In genomic region chr5:148956632-148957385, GRCh38 we compare ENCODE assay signal across 16 cellular contexts.
DNase-seq lines count a peak whose midpoint lies in the region; ATAC-seq, FAIRE-seq and TF ChIP-seq lines count a peak whose summit lies in the region.
"Had no signal": no experiment of that assay in that cellular context is flagged by ENCODE, and none has a peak within 500 bp of the region (broad histone marks: within the 10 kb centered on the region; RNA-seq: fewer than 3 reads in every experiment).

No MANE protein-coding gene starts in this region.

- peaks cover 0 to 7% of the 10 kb centered on the region in 2 experiments; a peak in 1 of 4 replicates for H3K4me1 ChIP-seq in HCT116 (ENCODE audit: control insufficient read depth in 1 of 2, insufficient read depth in 2 of 2, low read length in 2 of 2)

- no peak overlapping the region for H3K4me2 ChIP-seq in HCT116 (ENCODE audit: low read length)
- H3K4me2 ChIP-seq: BLaER1 had no signal

- no peaks in the 10 kb centered on the region for H3K9me2 ChIP-seq in HCT116 (ENCODE audit: insufficient read depth)

- no peak for TF ChIP-seq CTCF in HCT116 (IDR thresholded peaks at IDR 0.05 in 2 of 3, conservative IDR thresholded peaks at IDR 0.05 in 1 of 3; ENCODE audit: borderline replicate concordance in 1 of 3, insufficient read depth in 1 of 3, low read depth in 2 of 3, low read length in 2 of 3)

- no peaks in the 10 kb centered on the region for H3K9me3 ChIP-seq in HCT116 (ENCODE audit: control insufficient read depth in 1 of 2, insufficient read depth in 1 of 2, low read depth in 1 of 2, low read length in 2 of 2)
- H3K9me3 ChIP-seq: BLaER1, heart left ventricle, SJSA1, upper lobe of left lung had no signal

- H3K27ac ChIP-seq in HCT116 (ENCODE audit: low read depth, low read length), result no peak overlapping the region
- peak overlapping the region; percentile 37 for H3K27ac ChIP-seq in epithelial cell of prostate
- H3K27ac ChIP-seq: BLaER1, heart left ventricle, SJSA1 had no signal

- CTCF ChIA-PET in HCT116 (lab: Charles Lee), result interaction anchor here (1.0 to 5.4 kb wide), 28 partner anchors 10 to 223 kb away, joined by 3 to 59 read pairs (median 5); partner anchors contain the start of gene ADRB2

- no peaks in the 10 kb centered on the region for H3K79me2 ChIP-seq in HCT116 (ENCODE audit: insufficient read depth, low read length)

- H3K27me3 ChIP-seq in HCT116 (ENCODE audit: insufficient read depth, low read length), result no peaks in the 10 kb centered on the region
- H3K27me3 ChIP-seq: BLaER1, heart left ventricle, SJSA1, upper lobe of left lung had no signal

- POLR2A ChIA-PET in HCT116 (lab: Charles Lee), result interaction anchor here (1.4 kb wide), 1 partner anchor 13 kb away, joined by 4 read pairs; no protein-coding TSS in a partner anchor

- TF ChIP-seq RAD21 in HCT116 (IDR thresholded peaks at IDR 0.05; ENCODE audit: low read depth), result no peak

- BruUV-seq in HCT116 (replicated peaks; lab: Mats Ljungman, UMichigan), result no TSS peak

- no peak for DNase-seq in HCT116 (ENCODE audit: low read depth, low spot score)
- peak; percentile 41 for DNase-seq in NCI-H526 treated with DMSO at 0.1 percent for 48 hours (lab: John Stamatoyannopoulos, UW)
- peak; percentile 70 for DNase-seq in epithelial cell of prostate (ENCODE audit: low read depth, low spot score)
- DNase-seq in mucosa of gallbladder (ENCODE audit: low spot score), result peak; percentile 22
- no peak for DNase-seq in HTR-8/SVneo (ENCODE audit: insufficient read length, low spot score)
- no peak for DNase-seq in stimulated activated CD4-positive, alpha-beta T cell treated with anti-CD3 and anti-CD28 coated beads, Interleukin-4, amount 100 ng/mL, for 1 hour
- DNase-seq in LoVo (ENCODE audit: low spot score), result no peak
- DNase-seq: DMS153, left cardiac atrium, NCI-H1092 had no signal

- H2AFZ ChIP-seq in HCT116 (ENCODE audit: low read depth, low read length, poor library complexity, severe bottlenecking), result no peak overlapping the region

- H4K20me1 ChIP-seq in HCT116 (ENCODE audit: insufficient read depth), result no peaks in the 10 kb centered on the region
- H4K20me1 ChIP-seq: BLaER1 had no signal

- H3K4me3 ChIP-seq in HCT116 (replicated peaks in 1 of 2; ENCODE audit: low read depth in 1 of 2, low read length in 2 of 2), result no peak overlapping the region
- H3K4me3 ChIP-seq: BLaER1, heart left ventricle, SJSA1, skin epidermis, upper lobe of left lung had no signal

- H3K36me3 ChIP-seq in HCT116 (ENCODE audit: control insufficient read depth in 1 of 2, insufficient read depth in 2 of 2, low read length in 2 of 2), result no peaks in the 10 kb centered on the region
- H3K36me3 ChIP-seq: BLaER1, heart left ventricle, SJSA1, upper lobe of left lung had no signal

- no peak for TF ChIP-seq POLR2A in HCT116 (IDR thresholded peaks at IDR 0.05; ENCODE audit: borderline replicate concordance, extremely low read depth, insufficient read depth, insufficient read length)

- intact Hi-C loops in HCT116 (cut with micrococcal nuclease), result loop anchor here (1.0 to 2.0 kb wide), 3 partner anchors 45 to 216 kb away; no protein-coding TSS in a partner anchor

- peak; percentile 79 for ATAC-seq in HCT116
- ATAC-seq in HG02642 (IDR thresholded peaks at IDR 0.05; ENCODE audit: poor library complexity, unreplicated experiment), result no peak

- no peak overlapping the region for H3K9ac ChIP-seq in HCT116 (ENCODE audit: low read length)
- H3K9ac ChIP-seq: BLaER1 had no signal

- RAD21 ChIA-PET in HCT116 (lab: Charles Lee; ENCODE audit: low non-redundant PET in 1 of 2, low total read pairs in 2 of 2, uncharacterized antibody in 2 of 2, unreplicated experiment in 2 of 2), result interaction anchor here in 1 of 2 experiments (0.7 to 1.4 kb wide), 3 partner anchors 133 to 226 kb away, joined by 4 to 6 read pairs (median 6); no protein-coding TSS in a partner anchor

- no peak for FAIRE-seq in HTR-8/SVneo (lab: Jason Lieb, UNC)

TF ChIP-seq in HCT116, 20 proteins besides CTCF, POLR2A, EP300 and RAD21:
- TF ChIP-seq JUND (IDR thresholded peaks at IDR 0.05) (no peak), EZH2 (IDR thresholded peaks at IDR 0.05) (no peak), TCF7L2 (IDR thresholded peaks at IDR 0.05; ENCODE audit: borderline replicate concordance, extremely low read depth, insufficient read depth, insufficient read length) (no peak), SIN3A (IDR thresholded peaks at IDR 0.05; ENCODE audit: low read depth) (no peak), ZNF274 (IDR thresholded peaks at IDR 0.05; ENCODE audit: low read depth, low read length) (no peak), CBX3 (IDR thresholded peaks at IDR 0.05; ENCODE audit: low read depth) (no peak), CEBPB (IDR thresholded peaks at IDR 0.05; ENCODE audit: low read depth) (no peak), YY1 (IDR thresholded peaks at IDR 0.05; ENCODE audit: extremely low read depth, insufficient replicate concordance, low read depth, low read length) (no peak), FOSL1 (IDR thresholded peaks at IDR 0.05; ENCODE audit: low read depth) (no peak), ZFX (IDR thresholded peaks at IDR 0.05) (no peak), ELF1 (IDR thresholded peaks at IDR 0.05; ENCODE audit: borderline replicate concordance, low read depth) (no peak), SP1 (IDR thresholded peaks at IDR 0.05; ENCODE audit: low read depth) (no peak), ATF3 (IDR thresholded peaks at IDR 0.05) (no peak), MAX (IDR thresholded peaks at IDR 0.05) (no peak), EGR1 (IDR thresholded peaks at IDR 0.05; ENCODE audit: low read depth) (no peak), ZBTB33 (IDR thresholded peaks at IDR 0.05; ENCODE audit: extremely low read depth, insufficient replicate concordance, low read length) (no peak), REST (IDR thresholded peaks at IDR 0.05; ENCODE audit: low read depth) (no peak), EZH2phosphoT487 (IDR thresholded peaks at IDR 0.05; ENCODE audit: borderline replicate concordance) (no peak), POLR2AphosphoS5 (IDR thresholded peaks at IDR 0.05; ENCODE audit: low read depth, low read length) (no peak), SRF (IDR thresholded peaks at IDR 0.05; ENCODE audit: low read depth) (no peak)

Comparison
In these comparisons a context has a peak if more than half of its experiments do, and no peak if none do; other contexts are left out.
1. DNase-seq: peak in NCI-H526 treated with DMSO at 0.1 percent for 48 hours (single experiment), epithelial cell of prostate (single experiment) and mucosa of gallbladder (single experiment); none in HCT116 (single experiment), HTR-8/SVneo (single experiment), stimulated activated CD4-positive, alpha-beta T cell treated with anti-CD3 and anti-CD28 coated beads, Interleukin-4, amount 100 ng/mL, for 1 hour (single experiment) and LoVo (single experiment).